ENCODE assay signal across 29 cellular contexts in the genomic region with DNA sequence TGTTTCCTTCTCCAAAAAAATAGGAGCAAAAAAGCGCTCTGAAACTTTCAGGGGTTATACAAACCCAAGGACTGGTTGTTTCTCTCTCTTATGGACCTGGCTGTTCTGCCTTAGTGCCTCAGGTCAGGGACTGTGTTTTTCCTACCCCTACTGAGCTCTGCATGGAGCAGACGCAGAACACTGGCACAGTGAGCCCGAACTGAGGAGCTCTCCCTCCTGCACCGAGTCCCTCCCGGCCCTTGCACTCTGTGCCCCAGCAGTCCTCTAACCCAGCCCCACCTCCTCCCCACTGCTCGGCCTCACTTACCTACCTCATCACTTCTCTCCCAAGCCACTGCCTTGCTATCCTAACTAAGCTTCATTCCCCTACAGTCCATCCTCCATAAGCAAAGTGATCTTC. TPM values are rescaled to one million over a fixed set of nuclear protein-coding genes. Genes with fewer than 3 reads are reported as not detected.
"Had no signal": no experiment of that assay in that cellular context is flagged by ENCODE, and none has a peak within 500 bp of the region (broad histone marks: within the 10 kb centered on the region; RNA-seq: fewer than 3 reads in every experiment).

No MANE protein-coding gene starts in this region.

- H3K4me3 ChIP-seq: left ventricle myocardium inferior, testis, vagina had no signal

- H3K4me1 ChIP-seq: left ventricle myocardium inferior, testis, vagina had no signal

- ATAC-seq: esophagus mucosa, sciatic nerve had no signal

- H3K27me3 ChIP-seq: testis, vagina had no signal

- H3K27ac ChIP-seq: left ventricle myocardium inferior, testis, vagina had no signal

- H3K4me3 Mint-ChIP-seq: activated naive CD4-positive, alpha-beta T cell treated with anti-CD3 and anti-CD28 coated beads, Interleukin-2, amount 10 ng/mL, durations not matched to agents 7 days and 5 days; brain; T-helper 1 cell treated with Interleukin-12 subunit alpha and Interleukin-12 subunit beta and Interleukin-4 antibody, amounts not matched to agents 30 μg/mL and 1 μg/mL, for 36 hours; type B pancreatic cell had no signal

- H3K36me3 Mint-ChIP-seq: activated naive CD4-positive, alpha-beta T cell treated with anti-CD3 and anti-CD28 coated beads, Interleukin-2, amount 10 ng/mL, durations not matched to agents 7 days and 5 days; brain; type B pancreatic cell had no signal

- H3K9me3 ChIP-seq: left ventricle myocardium inferior, testis, vagina had no signal

- H3K27ac Mint-ChIP-seq: activated naive CD4-positive, alpha-beta T cell treated with anti-CD3 and anti-CD28 coated beads, Interleukin-2, amount 10 ng/mL, durations not matched to agents 7 days and 5 days; T-helper 1 cell treated with Interleukin-12 subunit alpha and Interleukin-12 subunit beta and Interleukin-4 antibody, amounts not matched to agents 30 μg/mL and 1 μg/mL, for 36 hours; type B pancreatic cell had no signal

- H3K36me3 ChIP-seq: left ventricle myocardium inferior, vagina had no signal

- H3K9me3 Mint-ChIP-seq: activated naive CD4-positive, alpha-beta T cell treated with anti-CD3 and anti-CD28 coated beads, Interleukin-2, amount 10 ng/mL, durations not matched to agents 7 days and 5 days; brain; T-helper 1 cell treated with Interleukin-12 subunit alpha and Interleukin-12 subunit beta and Interleukin-4 antibody, amounts not matched to agents 30 μg/mL and 1 μg/mL, for 36 hours; type B pancreatic cell had no signal

- DNase-seq: activated CD4-positive, alpha-beta T cell treated with anti-CD3 and anti-CD28 coated beads for 4 hours; activated CD4-positive, alpha-beta T cell treated with anti-CD3 and anti-CD28 coated beads, Interleukin-2, amount 50 U/mL, for 48 hours; activated CD4-positive, CD25-positive, alpha-beta regulatory T cell; activated CD8-positive, alpha-beta memory T cell treated with anti-CD3 and anti-CD28 coated beads, Interleukin-2, amount 50 U/mL, for 48 hours; activated effector memory CD4-positive, alpha-beta T cell treated with Interleukin-2 at 50 U/mL for 16 hours; activated naive CD4-positive, alpha-beta T cell treated with anti-CD3 and anti-CD28 coated beads, Interleukin-2, amount 10 ng/mL, durations not matched to agents 7 days and 5 days; activated T-cell treated with anti-CD3 and anti-CD28 coated beads, Interleukin-2, amount 50 U/mL, for 48 hours; amygdala; caudate nucleus; effector memory CD4-positive, alpha-beta T cell; foreskin melanocyte; hypothalamus; left ventricle myocardium inferior; mammary epithelial cell; nucleus accumbens; posterior cingulate gyrus; small intestine; stimulated activated CD4-positive, alpha-beta T cell treated with anti-CD3 and anti-CD28 coated beads, Interleukin-4, amount 100 ng/mL, for 1 hour; stimulated activated naive CD4-positive, alpha-beta T cell; testis had no signal

RNA-seq across cellular contexts. Expression of a gene that starts 13.8 kb away (rescaled TPM):
- total RNA-seq: activated CD8-positive, alpha-beta memory T cell treated with anti-CD3 and anti-CD28 coated beads for 36 hours; dermis microvascular lymphatic vessel endothelial cell; esophagus mucosa; left ventricle myocardium inferior; myocyte; sciatic nerve; vagina had no signal
